ENCODE assay signal across 17 cellular contexts in genomic region chr2:43047187-43047780, GRCh38.
DNase-seq lines count a peak whose midpoint lies in the region; ATAC-seq and TF ChIP-seq lines count a peak whose summit lies in the region.
"Had no signal": no experiment of that assay in that cellular context is flagged by ENCODE, and none has a peak within 500 bp of the region (broad histone marks: within the 10 kb centered on the region; RNA-seq: fewer than 3 reads in every experiment).

No MANE protein-coding gene starts in this region.

- H3K4me1 Mint-ChIP-seq in activated naive CD8-positive, alpha-beta T cell treated with anti-CD3 and anti-CD28 coated beads, Interleukin-2, amount 10 ng/mL, durations not matched to agents 7 days and 5 days, result peaks cover 29% of the 10 kb centered on the region
- peaks cover 42% of the 10 kb centered on the region for H3K4me1 Mint-ChIP-seq in activated naive CD8-positive, alpha-beta T cell treated with anti-CD3 and anti-CD28 coated beads for 36 hours
- H3K4me1 Mint-ChIP-seq in nephron progenitor cell (peaks cover 87% of the 10 kb centered on the region), type B pancreatic cell (ENCODE audit: unreplicated experiment) (peaks cover 70% of the 10 kb centered on the region)

- H3K27me3 Mint-ChIP-seq in activated naive CD8-positive, alpha-beta T cell treated with anti-CD3 and anti-CD28 coated beads, Interleukin-2, amount 10 ng/mL, durations not matched to agents 7 days and 5 days, result peaks cover 13% of the 10 kb centered on the region
- H3K27me3 Mint-ChIP-seq in activated naive CD8-positive, alpha-beta T cell treated with anti-CD3 and anti-CD28 coated beads for 36 hours, result no peaks in the 10 kb centered on the region
- peaks cover 10% of the 10 kb centered on the region for H3K27me3 Mint-ChIP-seq in nephron progenitor cell (ENCODE audit: low read depth, poor library complexity)
- H3K27me3 Mint-ChIP-seq in type B pancreatic cell, result peaks cover 4% of the 10 kb centered on the region

- H3K27me3 ChIP-seq in adrenal gland, result no peaks in the 10 kb centered on the region
- H3K27me3 ChIP-seq: foreskin keratinocyte had no signal

- no peaks in the 10 kb centered on the region for H3K36me3 Mint-ChIP-seq in activated naive CD8-positive, alpha-beta T cell treated with anti-CD3 and anti-CD28 coated beads, Interleukin-2, amount 10 ng/mL, durations not matched to agents 7 days and 5 days
- no peaks in the 10 kb centered on the region for H3K36me3 Mint-ChIP-seq in activated naive CD8-positive, alpha-beta T cell treated with anti-CD3 and anti-CD28 coated beads for 36 hours
- no peaks in the 10 kb centered on the region for H3K36me3 Mint-ChIP-seq in nephron progenitor cell (ENCODE audit: low read depth)
- no peaks in the 10 kb centered on the region for H3K36me3 Mint-ChIP-seq in type B pancreatic cell
- H3K36me3 Mint-ChIP-seq: CD8-positive, alpha-beta memory T cell had no signal

- H3K4me1 ChIP-seq in adrenal gland (replicated peaks in 1 of 2), result peaks cover 13 to 35% of the 10 kb centered on the region in 2 donors

- intact Hi-C loops in adrenal gland (cut with DNase I), result no loop called here

- H3K4me3 Mint-ChIP-seq in activated naive CD8-positive, alpha-beta T cell treated with anti-CD3 and anti-CD28 coated beads, Interleukin-2, amount 10 ng/mL, durations not matched to agents 7 days and 5 days, result peak overlapping the region; percentile 17
- no peak overlapping the region for H3K4me3 Mint-ChIP-seq in activated naive CD8-positive, alpha-beta T cell treated with anti-CD3 and anti-CD28 coated beads for 36 hours
- H3K4me3 Mint-ChIP-seq in nephron progenitor cell (peak overlapping the region; percentile 45), type B pancreatic cell (peak overlapping the region; percentile 42)
- H3K4me3 Mint-ChIP-seq: endodermal cell had no signal

- DNase-seq in activated naive CD8-positive, alpha-beta T cell treated with anti-CD3 and anti-CD28 coated beads, Interleukin-2, amount 10 ng/mL, durations not matched to agents 7 days and 5 days, result peak; percentile 30
- DNase-seq in activated naive CD8-positive, alpha-beta T cell treated with anti-CD3 and anti-CD28 coated beads for 36 hours, result no peak
- DNase-seq in adrenal gland (peak; percentile 81 to 95 (median 90)), nephron progenitor cell (no peak), type B pancreatic cell (ENCODE audit: extremely low spot score, unreplicated experiment) (no peak), NCI-H146 treated with DMSO at 0.1 percent for 48 hours (lab: John Stamatoyannopoulos, UW; ENCODE audit: unreplicated experiment) (no peak), cerebellar cortex (ENCODE audit: low spot score) (no peak)
- no peak for DNase-seq in stimulated activated CD4-positive, alpha-beta T cell treated with anti-CD3 and anti-CD28 coated beads, Interleukin-12 subunit alpha, Interleukin-12 subunit beta, amount 100 ng/mL, for 4 hours
- DNase-seq: activated CD8-positive, alpha-beta memory T cell treated with anti-CD3 and anti-CD28 coated beads for 24 hours; activated naive CD4-positive, alpha-beta T cell; caudate nucleus; NCI-H1417 had no signal

- WGBS in adrenal gland, 4 donors, result 44 to 56% (median 49%) methylated on average over 17 of the region's 17 CpGs

- TF ChIP-seq CTCF in adrenal gland (IDR thresholded peaks at IDR 0.05), result no peak
- no peak for TF ChIP-seq CTCF in nephron progenitor cell (IDR thresholded peaks at IDR 0.05)
- TF ChIP-seq CTCF in type B pancreatic cell (conservative IDR thresholded peaks at IDR 0.05), result no peak

- peak; percentile 15 to 82 for TF ChIP-seq POLR2A in adrenal gland (IDR thresholded peaks at IDR 0.05)

- no peaks in the 10 kb centered on the region for H3K9me3 ChIP-seq in adrenal gland (replicated peaks in 1 of 3)

- ATAC-seq in activated naive CD8-positive, alpha-beta T cell treated with anti-CD3 and anti-CD28 coated beads, Interleukin-2, amount 10 ng/mL, durations not matched to agents 7 days and 5 days (ENCODE audit: low read depth), result peak; percentile 23
- ATAC-seq: foreskin keratinocyte had no signal

- H3K9me3 Mint-ChIP-seq in activated naive CD8-positive, alpha-beta T cell treated with anti-CD3 and anti-CD28 coated beads, Interleukin-2, amount 10 ng/mL, durations not matched to agents 7 days and 5 days, result no peaks in the 10 kb centered on the region
- H3K9me3 Mint-ChIP-seq in activated naive CD8-positive, alpha-beta T cell treated with anti-CD3 and anti-CD28 coated beads for 36 hours, result no peaks in the 10 kb centered on the region
- H3K9me3 Mint-ChIP-seq in nephron progenitor cell, result no peaks in the 10 kb centered on the region
- H3K9me3 Mint-ChIP-seq in type B pancreatic cell, result peaks cover 5% of the 10 kb centered on the region
- H3K9me3 Mint-ChIP-seq: CD8-positive, alpha-beta memory T cell; endodermal cell had no signal

- POLR2A ChIA-PET in activated naive CD8-positive, alpha-beta T cell treated with anti-CD3 and anti-CD28 coated beads, Interleukin-2, amount 10 ng/mL, durations not matched to agents 7 days and 5 days (lab: Charles Lee), result interaction anchor here (0.7 to 1.3 kb wide), 3 partner anchors 77 to 490 kb away, joined by 3 to 5 read pairs (median 3); partner anchors contain the start of gene ZFP36L2

- H3K27ac Mint-ChIP-seq in activated naive CD8-positive, alpha-beta T cell treated with anti-CD3 and anti-CD28 coated beads, Interleukin-2, amount 10 ng/mL, durations not matched to agents 7 days and 5 days, result no peak overlapping the region
- H3K27ac Mint-ChIP-seq in activated naive CD8-positive, alpha-beta T cell treated with anti-CD3 and anti-CD28 coated beads for 36 hours, result no peak overlapping the region
- H3K27ac Mint-ChIP-seq in nephron progenitor cell (peak overlapping the region; percentile 97), type B pancreatic cell (peak overlapping the region; percentile 52)
- H3K27ac Mint-ChIP-seq: endodermal cell had no signal

- H3K4me3 ChIP-seq in adrenal gland, result peak overlapping the region in 1 of 4 donors; percentile 9
- H3K4me3 ChIP-seq: lung had no signal

- H3K27ac ChIP-seq in adrenal gland, result peak overlapping the region; percentile 54 to 90 (median 82)
- H3K27ac ChIP-seq: foreskin keratinocyte, HL-60 had no signal

- no peaks in the 10 kb centered on the region for H3K36me3 ChIP-seq in adrenal gland (replicated peaks in 1 of 2)

Comparison
In these comparisons a context has a peak if more than half of its experiments do, and no peak if none do; other contexts are left out.
1. DNase-seq: peak in activated naive CD8-positive, alpha-beta T cell treated with anti-CD3 and anti-CD28 coated beads, Interleukin-2, amount 10 ng/mL, durations not matched to agents 7 days and 5 days (single experiment) and adrenal gland (7 of 7); none in activated naive CD8-positive, alpha-beta T cell treated with anti-CD3 and anti-CD28 coated beads for 36 hours (single experiment), nephron progenitor cell (single experiment), type B pancreatic cell (single experiment), stimulated activated CD4-positive, alpha-beta T cell treated with anti-CD3 and anti-CD28 coated beads, Interleukin-12 subunit alpha, Interleukin-12 subunit beta, amount 100 ng/mL, for 4 hours (single experiment), NCI-H146 treated with DMSO at 0.1 percent for 48 hours (single experiment) and cerebellar cortex (single experiment).
2. H3K27ac Mint-ChIP-seq: peak in nephron progenitor cell (single experiment) and type B pancreatic cell (single experiment); none in activated naive CD8-positive, alpha-beta T cell treated with anti-CD3 and anti-CD28 coated beads, Interleukin-2, amount 10 ng/mL, durations not matched to agents 7 days and 5 days (single experiment) and activated naive CD8-positive, alpha-beta T cell treated with anti-CD3 and anti-CD28 coated beads for 36 hours (single experiment).